Comparison of ENCODE assay signal across 24 cellular contexts in the genomic region with DNA sequence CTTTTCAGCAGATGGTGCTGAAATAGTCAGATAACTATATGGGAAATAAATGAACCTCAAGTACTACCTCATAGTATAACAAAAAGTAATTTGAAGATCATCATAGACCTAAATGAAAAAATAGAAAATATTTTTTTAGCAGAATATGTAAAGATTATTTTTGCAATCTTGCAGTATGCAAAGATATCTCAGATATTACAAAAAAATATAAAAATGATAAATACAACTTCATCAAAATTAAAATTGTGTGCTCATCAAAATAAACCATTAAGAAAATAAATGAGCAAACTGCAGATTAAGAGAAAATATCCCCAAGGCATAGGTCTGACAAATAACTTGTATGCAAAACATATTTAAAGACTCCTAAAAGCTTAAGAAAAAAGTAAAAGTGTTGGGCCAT.
A peak's percentile ranks its signal among the peaks of the same experiment; 100 is the strongest.
DNase-seq lines count a peak whose midpoint lies in the region; ATAC-seq, FAIRE-seq and TF ChIP-seq lines count a peak whose summit lies in the region.
"Had no signal": no experiment of that assay in that cellular context is flagged by ENCODE, and none has a peak within 500 bp of the region (broad histone marks: within the 10 kb centered on the region; RNA-seq: fewer than 3 reads in every experiment).

No MANE protein-coding gene starts in this region.

- H3K79me2 ChIP-seq in H9 (ENCODE audit: insufficient read depth, low read length): no peaks in the 10 kb centered on the region

- H3K27ac Mint-ChIP-seq in H9 (peak overlapping the region in 2 of 3 experiments; percentile 51 to 66; a peak in 2 of 7 replicates), WTC11 (0 out of 2 replicates have a peak overlapping the region, but pooled peaks have one; percentile 74)
- H3K27ac Mint-ChIP-seq: CD4-positive, alpha-beta memory T cell had no signal

- no peak overlapping the region for H3K56ac ChIP-seq in H9 (ENCODE audit: insufficient read length, low read depth, low read length)

- no peaks in the 10 kb centered on the region for H3K9me3 ChIP-seq in H9 (ENCODE audit: control insufficient read depth, low read depth, low read length)
- H3K9me3 ChIP-seq in iPS-20b (ENCODE audit: insufficient read depth, low read depth, low read length): no peaks in the 10 kb centered on the region
- H3K9me3 ChIP-seq: A549, BE2C had no signal

- no peak overlapping the region for H4K5ac ChIP-seq in H9 (ENCODE audit: insufficient read length, low read depth, low read length)

- no peak for ATAC-seq in WTC11
- ATAC-seq: A549 had no signal

- H3K27ac ChIP-seq in H9 (ENCODE audit: insufficient read length, low read depth, low read length) (no peak overlapping the region), iPS-20b (ENCODE audit: low read length) (no peak overlapping the region)
- H3K27ac ChIP-seq: 22Rv1, A549, GM23248 had no signal

- H3K4me1 ChIP-seq in H9 (ENCODE audit: insufficient read depth, low read length) (peaks cover 3% of the 10 kb centered on the region; the same call in 1 of the 2 replicates), iPS-20b (ENCODE audit: insufficient read depth, low read length) (peaks cover 20% of the 10 kb centered on the region)
- H3K4me1 ChIP-seq: A549, BE2C had no signal

- FAIRE-seq in A204.1 (lab: Jason Lieb, UNC): peak; percentile 59
- FAIRE-seq: A549, G401.6, GM12892, H54 had no signal

- no peaks in the 10 kb centered on the region for H3K36me3 ChIP-seq in iPS-20b (ENCODE audit: insufficient read depth, low read depth, low read length)
- H3K36me3 ChIP-seq: BE2C had no signal

- H3K14ac ChIP-seq in H9 (ENCODE audit: insufficient read depth, low read length): no peak overlapping the region

- H3K36me3 Mint-ChIP-seq in H9 (ENCODE audit: insufficient read depth in 1 of 3, low read depth in 3 of 3) (peaks cover 0 to 4% (median 0%) of the 10 kb centered on the region in 3 experiments; a peak in 2 of 7 replicates), WTC11 (no peaks in the 10 kb centered on the region)
- H3K36me3 Mint-ChIP-seq: CD4-positive, alpha-beta memory T cell had no signal

- H3K23me2 ChIP-seq in H9 (ENCODE audit: insufficient read length, low read depth, low read length, poor library complexity, severe bottlenecking): no peaks in the 10 kb centered on the region

- H3K4me2 ChIP-seq in H9 (ENCODE audit: insufficient read depth, insufficient read length, low read length): no peak overlapping the region
- H3K4me2 ChIP-seq: A549 had no signal

- no peak overlapping the region for H2BK15ac ChIP-seq in H9 (ENCODE audit: low read depth, low read length)

- H3T11ph ChIP-seq in H9 (ENCODE audit: low read length): no peak overlapping the region

- no peak for TF ChIP-seq CTCF in H9 (conservative IDR thresholded peaks at IDR 0.05)
- no peak for TF ChIP-seq CTCF in WTC11 (IDR thresholded peaks at IDR 0.05)

- H4K91ac ChIP-seq in H9 (ENCODE audit: insufficient read length, low read depth, low read length): no peak overlapping the region

- H3K9ac ChIP-seq in H9 (ENCODE audit: extremely low read depth, insufficient read length, low read length) (no peak overlapping the region), iPS-20b (ENCODE audit: low read depth, low read length) (0 out of 2 replicates have a peak overlapping the region, but pooled peaks have one; percentile 20)
- H3K9ac ChIP-seq: GM23248 had no signal

- no peaks in the 10 kb centered on the region for H4K20me1 ChIP-seq in H9 (ENCODE audit: control insufficient read depth, insufficient read depth, insufficient read length)

- no peak for DNase-seq in H9
- DNase-seq in WTC11 (ENCODE audit: low spot score): no peak
- no peak for DNase-seq in NCI-H187 (lab: John Stamatoyannopoulos, UW)
- DNase-seq in NCI-H1048 (lab: John Stamatoyannopoulos, UW): no peak
- DNase-seq in NCI-H446 (lab: John Stamatoyannopoulos, UW): no peak
- no peak for DNase-seq in DMS 273 treated with DMSO at 0.1 percent for 48 hours (lab: John Stamatoyannopoulos, UW)
- DNase-seq: ACHN; AML-193; BE2C; C1 segment of cervical spinal cord; Calu3; CD4-positive, alpha-beta memory T cell; COR-L47; DMS153; DND-41; GM23248; HCEC 1CT had no signal

- H2AK5ac ChIP-seq in H9 (ENCODE audit: insufficient read length, low read length): no peak overlapping the region

- H3K4me1 Mint-ChIP-seq in H9 (peaks cover 21 to 26% of the 10 kb centered on the region in 2 experiments), WTC11 (peaks cover 26% of the 10 kb centered on the region)
- H3K4me1 Mint-ChIP-seq: CD4-positive, alpha-beta memory T cell had no signal

- H3K79me1 ChIP-seq in H9 (ENCODE audit: insufficient read depth, low read depth, low read length, poor library complexity, severe bottlenecking): no peaks in the 10 kb centered on the region

- H3K18ac ChIP-seq in H9 (ENCODE audit: insufficient read length, low read depth, low read length): no peak overlapping the region

- no peaks in the 10 kb centered on the region for H3K9me3 Mint-ChIP-seq in H9
- H3K9me3 Mint-ChIP-seq in WTC11: peaks cover 4% of the 10 kb centered on the region

- H2BK5ac ChIP-seq in H9 (ENCODE audit: insufficient read length, low read length): no peak overlapping the region

- H3K27me3 ChIP-seq in H9 (ENCODE audit: insufficient read depth, low read length) (no peaks in the 10 kb centered on the region), iPS-20b (ENCODE audit: insufficient read depth, low read length) (no peaks in the 10 kb centered on the region)
- H3K27me3 ChIP-seq: BE2C had no signal

- no peaks in the 10 kb centered on the region for H3K27me3 Mint-ChIP-seq in H9 (ENCODE audit: low read depth)
- no peaks in the 10 kb centered on the region for H3K27me3 Mint-ChIP-seq in WTC11 (ENCODE audit: low read depth)
- H3K27me3 Mint-ChIP-seq: CD4-positive, alpha-beta memory T cell had no signal

- POLR2A ChIA-PET in WTC11 (lab: Charles Lee): no interaction called here

- H3K23ac ChIP-seq in H9 (ENCODE audit: insufficient read length, low read depth, low read length): no peak overlapping the region

- H3K4ac ChIP-seq in H9 (ENCODE audit: low read depth, low read length): no peak overlapping the region

- H2BK120ac ChIP-seq in H9 (ENCODE audit: low read depth, low read length, poor library complexity, severe bottlenecking): no peak overlapping the region

- no peak overlapping the region for H4K8ac ChIP-seq in H9 (replicated peaks; ENCODE audit: insufficient read length, low read depth, low read length)

- H3K4me3 ChIP-seq in iPS-20b (ENCODE audit: low read length): no peak overlapping the region
- H3K4me3 ChIP-seq: A549, GM23248 had no signal

- H2BK20ac ChIP-seq in H9 (ENCODE audit: low read depth, low read length, poor library complexity, severe bottlenecking): no peak overlapping the region

- H2BK12ac ChIP-seq in H9 (ENCODE audit: insufficient read length, low read depth, low read length): no peak overlapping the region

- H2AFZ ChIP-seq in H9 (ENCODE audit: low read length): no peak overlapping the region
- H2AFZ ChIP-seq: GM23248 had no signal

- H3K4me3 Mint-ChIP-seq in H9: no peak overlapping the region
- no peak overlapping the region for H3K4me3 Mint-ChIP-seq in WTC11
- H3K4me3 Mint-ChIP-seq: CD4-positive, alpha-beta memory T cell had no signal

- CTCF ChIA-PET in WTC11 (lab: Charles Lee): interaction anchor here (0.9 kb wide), 1 partner anchor 13 kb away, joined by 3 read pairs; no protein-coding TSS in a partner anchor

TF ChIP-seq in WTC11, 78 proteins besides CTCF, POLR2A, EP300 and RAD21 (continues in another document):
- TF ChIP-seq, protein P1, sequence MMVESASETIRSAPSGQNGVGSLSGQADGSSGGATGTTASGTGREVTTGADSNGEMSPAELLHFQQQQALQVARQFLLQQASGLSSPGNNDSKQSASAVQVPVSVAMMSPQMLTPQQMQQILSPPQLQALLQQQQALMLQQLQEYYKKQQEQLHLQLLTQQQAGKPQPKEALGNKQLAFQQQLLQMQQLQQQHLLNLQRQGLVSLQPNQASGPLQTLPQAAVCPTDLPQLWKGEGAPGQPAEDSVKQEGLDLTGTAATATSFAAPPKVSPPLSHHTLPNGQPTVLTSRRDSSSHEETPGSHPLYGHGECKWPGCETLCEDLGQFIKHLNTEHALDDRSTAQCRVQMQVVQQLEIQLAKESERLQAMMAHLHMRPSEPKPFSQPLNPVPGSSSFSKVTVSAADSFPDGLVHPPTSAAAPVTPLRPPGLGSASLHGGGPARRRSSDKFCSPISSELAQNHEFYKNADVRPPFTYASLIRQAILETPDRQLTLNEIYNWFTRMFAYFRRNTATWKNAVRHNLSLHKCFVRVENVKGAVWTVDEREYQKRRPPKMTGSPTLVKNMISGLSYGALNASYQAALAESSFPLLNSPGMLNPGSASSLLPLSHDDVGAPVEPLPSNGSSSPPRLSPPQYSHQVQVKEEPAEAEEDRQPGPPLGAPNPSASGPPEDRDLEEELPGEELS (CRISPR knock-in tag; IDR thresholded peaks at IDR 0.05): no peak
- no peak for TF ChIP-seq TP53 (CRISPR knock-in tag; IDR thresholded peaks at IDR 0.05)
- TF ChIP-seq ZNF512 (CRISPR knock-in tag; IDR thresholded peaks at IDR 0.05; ENCODE audit: borderline replicate concordance): no peak
- no peak for TF ChIP-seq SMAD4 (CRISPR knock-in tag; IDR thresholded peaks at IDR 0.05)
- no peak for TF ChIP-seq ZNF423 (CRISPR knock-in tag; IDR thresholded peaks at IDR 0.05)
- TF ChIP-seq MYBL2 (CRISPR knock-in tag; IDR thresholded peaks at IDR 0.05): no peak
